8 cellular contexts compared by ENCODE assay signal in the genomic region with DNA sequence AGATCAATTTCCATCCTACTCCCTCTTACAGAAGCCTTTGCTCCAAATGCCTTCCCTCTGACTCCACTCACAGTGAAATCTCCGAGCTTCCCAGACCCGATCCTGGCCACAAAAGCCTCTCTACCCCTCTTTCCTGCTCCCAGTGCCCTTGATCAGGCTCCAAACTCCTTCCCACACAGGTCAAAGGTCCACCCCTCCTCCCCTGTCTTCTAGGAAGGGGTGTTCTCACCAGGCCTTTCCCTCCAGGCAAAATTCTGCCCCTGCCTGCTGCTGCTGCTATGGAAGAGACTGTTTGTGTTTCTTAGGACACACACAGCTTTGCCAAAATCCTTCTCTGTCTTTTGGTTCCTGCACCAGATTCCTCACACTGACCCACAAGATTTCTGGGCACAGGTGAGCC.
DNase-seq lines count a peak whose midpoint lies in the region; ATAC-seq and TF ChIP-seq lines count a peak whose summit lies in the region.

No MANE protein-coding gene starts in this region.

- TF ChIP-seq CTCF in breast epithelium (IDR thresholded peaks at IDR 0.05) = no peak
- no peak for TF ChIP-seq CTCF in sigmoid colon (IDR thresholded peaks at IDR 0.05)

- no peak for ATAC-seq in GM21423 (IDR thresholded peaks at IDR 0.05; ENCODE audit: unreplicated experiment)

- 35 to 53% methylated on average over 2 of the region's 2 CpGs for WGBS in sigmoid colon, 2 donors

- peak; percentile 11 for DNase-seq in G401 (ENCODE audit: low spot score)
- peak in 1 of 2 donors; percentile 72 for DNase-seq in breast epithelium (ENCODE audit: low spot score in 2 of 2)
- peak; percentile 43 for DNase-seq in iris pigment epithelial cell (ENCODE audit: low read depth)
- peak; percentile 84 for DNase-seq in sigmoid colon
- DNase-seq in NCI-H446 treated with DMSO at 0.1 percent for 48 hours (lab: John Stamatoyannopoulos, UW) = no peak
- DNase-seq in GDM1 (lab: John Stamatoyannopoulos, UW) = no peak
- DNase-seq in NCI-H345 treated with DMSO at 0.1 percent for 48 hours (lab: John Stamatoyannopoulos, UW; ENCODE audit: unreplicated experiment) = no peak

- intact Hi-C loops in breast epithelium (cut with DNase I; ENCODE audit: low total_unique reads) (no loop called here), sigmoid colon (cut with DNase I) (loop anchor here (5.0 kb wide), 1 partner anchor 44 kb away; no protein-coding TSS in a partner anchor)

- H3K36me3 ChIP-seq in breast epithelium (no peaks in the 10 kb centered on the region), sigmoid colon (no peaks in the 10 kb centered on the region)

- TF ChIP-seq POLR2A in breast epithelium (IDR thresholded peaks at IDR 0.05) = no peak
- TF ChIP-seq POLR2A in sigmoid colon (IDR thresholded peaks at IDR 0.05) = no peak

- no peak for TF ChIP-seq EP300 in sigmoid colon (IDR thresholded peaks at IDR 0.05)

- H3K4me3 ChIP-seq in breast epithelium (peak overlapping the region in 2 of 3 donors; percentile 3 to 30), sigmoid colon (peak overlapping the region in 3 of 4 donors; percentile 1 to 13 (median 4))

- H3K27me3 ChIP-seq in breast epithelium (no peaks in the 10 kb centered on the region), sigmoid colon (no peaks in the 10 kb centered on the region)

- H3K9me3 ChIP-seq in breast epithelium = no peaks in the 10 kb centered on the region
- no peaks in the 10 kb centered on the region for H3K9me3 ChIP-seq in sigmoid colon

- H3K4me1 ChIP-seq in breast epithelium (no peaks in the 10 kb centered on the region), sigmoid colon (peaks cover 0 to 53% (median 44%) of the 10 kb centered on the region in 4 donors)

- in situ Hi-C loops in G401 (cut with HindIII; ENCODE audit: low sequenced_read_pairs) = no loop called here

- H3K27ac ChIP-seq in breast epithelium = peak overlapping the region; percentile 76 to 86
- peak overlapping the region; percentile 83 to 88 (median 86) for H3K27ac ChIP-seq in sigmoid colon

Comparison
In these comparisons a context has a peak if more than half of its experiments do, and no peak if none do; other contexts are left out.
1. DNase-seq: peak in G401 (single experiment), iris pigment epithelial cell (single experiment) and sigmoid colon (single experiment); none in NCI-H446 treated with DMSO at 0.1 percent for 48 hours (single experiment), GDM1 (single experiment) and NCI-H345 treated with DMSO at 0.1 percent for 48 hours (single experiment).